Comparison of ENCODE assay signal across 9 cellular contexts in the genomic region with DNA sequence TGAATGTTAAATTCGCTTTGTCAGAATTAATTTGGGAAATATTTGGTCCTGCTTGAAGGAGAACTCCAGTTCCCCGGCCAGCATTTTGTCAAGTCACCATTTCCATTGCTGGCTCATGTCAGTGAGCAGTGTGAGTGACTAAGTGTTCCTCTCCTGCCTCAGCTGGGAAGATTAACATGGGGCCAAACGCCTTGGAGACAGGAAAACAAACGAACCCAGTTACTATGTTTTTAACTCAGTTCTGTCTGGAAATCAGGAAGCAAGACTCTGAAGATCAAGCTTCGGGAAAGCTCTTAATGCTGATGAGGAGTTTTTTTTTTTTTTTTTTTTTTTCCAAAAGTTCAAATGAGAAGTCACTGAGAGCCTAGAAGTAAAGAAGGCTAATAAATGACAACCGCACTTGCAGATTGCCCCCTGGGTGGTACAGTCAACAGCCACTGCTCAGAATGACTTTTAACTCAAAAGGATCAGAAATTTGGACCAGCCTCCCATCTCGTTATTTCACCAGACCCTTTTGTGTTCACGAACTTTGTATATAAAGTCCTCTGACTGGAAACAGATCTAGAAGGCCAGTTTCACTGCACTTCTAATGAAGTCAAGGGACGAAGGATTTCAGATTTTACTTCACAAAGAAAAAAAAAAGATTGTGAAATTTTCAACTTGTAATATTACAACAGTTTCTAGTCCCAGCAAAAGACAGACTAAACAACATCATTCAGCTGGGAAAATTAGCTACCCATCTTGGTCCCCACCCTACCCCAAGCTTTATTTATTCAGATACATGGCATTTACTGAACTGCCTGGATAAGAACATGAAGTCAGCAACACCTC.
A peak's percentile ranks its signal among the peaks of the same experiment; 100 is the strongest.
DNase-seq lines count a peak whose midpoint lies in the region; ATAC-seq and TF ChIP-seq lines count a peak whose summit lies in the region.
"Had no signal": no experiment of that assay in that cellular context is flagged by ENCODE, and none has a peak within 500 bp of the region (broad histone marks: within the 10 kb centered on the region; RNA-seq: fewer than 3 reads in every experiment).

No MANE protein-coding gene starts in this region.

- H3K27me3 ChIP-seq in GM23248 (replicated peaks; ENCODE audit: insufficient read depth) (no peaks in the 10 kb centered on the region), adrenal gland (no peaks in the 10 kb centered on the region), left ventricle myocardium inferior (ENCODE audit: low read depth) (no peaks in the 10 kb centered on the region), SJCRH30 (no peaks in the 10 kb centered on the region)

- no peaks in the 10 kb centered on the region for H3K9me2 ChIP-seq in GM23248 (ENCODE audit: insufficient read depth)

- no peaks in the 10 kb centered on the region for H3K36me3 Mint-ChIP-seq in activated CD4-positive, alpha-beta T cell treated with anti-CD3 and anti-CD28 coated beads, Interleukin-2, amount 10 ng/mL, durations not matched to agents 24 days and 14 days (ENCODE audit: low read depth)

- peaks cover 3% of the 10 kb centered on the region for H3K27me3 Mint-ChIP-seq in activated CD4-positive, alpha-beta T cell treated with anti-CD3 and anti-CD28 coated beads, Interleukin-2, amount 10 ng/mL, durations not matched to agents 24 days and 14 days

- H3K9me3 Mint-ChIP-seq in activated CD4-positive, alpha-beta T cell treated with anti-CD3 and anti-CD28 coated beads, Interleukin-2, amount 10 ng/mL, durations not matched to agents 24 days and 14 days = no peaks in the 10 kb centered on the region

- H2AFZ ChIP-seq in GM23248 = 0 out of 2 replicates have a peak overlapping the region, but pooled peaks have one; percentile 16

- in situ Hi-C loops in GM23248 (cut with MboI) = no loop called here

- no peak for ATAC-seq in HG03354 (IDR thresholded peaks at IDR 0.05; ENCODE audit: poor library complexity, severe bottlenecking, unreplicated experiment)

- no peaks in the 10 kb centered on the region for H3K4me1 Mint-ChIP-seq in activated CD4-positive, alpha-beta T cell treated with anti-CD3 and anti-CD28 coated beads, Interleukin-2, amount 10 ng/mL, durations not matched to agents 24 days and 14 days

- peak; percentile 98 for DNase-seq in GM23248
- DNase-seq in adrenal gland = peak; percentile 56 to 85 (median 77)
- DNase-seq in left ventricle myocardium inferior = peak; percentile 54
- DNase-seq in renal cortical epithelial cell (ENCODE audit: low read depth) = peak; percentile 98
- no peak for DNase-seq in activated CD4-positive, alpha-beta T cell treated with anti-CD3 and anti-CD28 coated beads, Interleukin-2, amount 10 ng/mL, durations not matched to agents 24 days and 14 days
- no peak for DNase-seq in SJCRH30
- DNase-seq in NCI-H2107 treated with DMSO at 0.1 percent for 48 hours (lab: John Stamatoyannopoulos, UW; ENCODE audit: unreplicated experiment) = no peak
- DNase-seq: NCI-H1930 had no signal

- H3K9me3 ChIP-seq in GM23248 (ENCODE audit: low read depth) (no peaks in the 10 kb centered on the region), adrenal gland (replicated peaks in 1 of 3) (no peaks in the 10 kb centered on the region), left ventricle myocardium inferior (replicated peaks) (no peaks in the 10 kb centered on the region), SJCRH30 (replicated peaks) (no peaks in the 10 kb centered on the region)

- H3K27ac ChIP-seq in GM23248 (peak overlapping the region; percentile 97), adrenal gland (peak overlapping the region in 3 of 5 donors; percentile 13 to 91 (median 87)), left ventricle myocardium inferior (replicated peaks) (peak overlapping the region; percentile 49), SJCRH30 (no peak overlapping the region)

- H3K27ac Mint-ChIP-seq in activated CD4-positive, alpha-beta T cell treated with anti-CD3 and anti-CD28 coated beads, Interleukin-2, amount 10 ng/mL, durations not matched to agents 24 days and 14 days = no peak overlapping the region

- 4 to 5% methylated on average over 9 of the region's 9 CpGs for WGBS in GM23248 (ENCODE audit: low coverage in 1 of 2, low lambda C conversion rate in 2 of 2, missing lambda C conversion rate in 2 of 2), 2 experiments
- WGBS in adrenal gland, 4 donors = 49 to 58% (median 55%) methylated on average over 9 of the region's 9 CpGs

- TF ChIP-seq CTCF in adrenal gland (IDR thresholded peaks at IDR 0.05) (no peak), left ventricle myocardium inferior (IDR thresholded peaks at IDR 0.05; ENCODE audit: borderline replicate concordance) (no peak)

- peaks cover 52% of the 10 kb centered on the region for H3K4me1 ChIP-seq in GM23248 (ENCODE audit: insufficient read depth)
- H3K4me1 ChIP-seq in adrenal gland (replicated peaks in 1 of 2) = peaks cover 24 to 81% of the 10 kb centered on the region in 2 donors
- H3K4me1 ChIP-seq in left ventricle myocardium inferior = peaks cover 55% of the 10 kb centered on the region
- no peaks in the 10 kb centered on the region for H3K4me1 ChIP-seq in SJCRH30

- H3K4me3 ChIP-seq in GM23248 (peak overlapping the region; percentile 48), adrenal gland (no peak overlapping the region), left ventricle myocardium inferior (no peak overlapping the region), SJCRH30 (no peak overlapping the region)

- intact Hi-C loops in adrenal gland (cut with DNase I) = no loop called here
- intact Hi-C loops in left ventricle myocardium inferior (cut with micrococcal nuclease) = no loop called here
- intact Hi-C loops in activated CD4-positive, alpha-beta T cell treated with anti-CD3 and anti-CD28 coated beads, Interleukin-2, amount 10 ng/mL, durations not matched to agents 24 days and 14 days (cut with micrococcal nuclease) = no loop called here

- no peaks in the 10 kb centered on the region for H3K36me3 ChIP-seq in GM23248 (ENCODE audit: low read depth)
- no peaks in the 10 kb centered on the region for H3K36me3 ChIP-seq in adrenal gland (replicated peaks in 1 of 2)
- no peaks in the 10 kb centered on the region for H3K36me3 ChIP-seq in left ventricle myocardium inferior
- peaks cover 2% of the 10 kb centered on the region; the same call in 1 of the 2 replicates for H3K36me3 ChIP-seq in SJCRH30

- peak overlapping the region; percentile 89 for H3K9ac ChIP-seq in GM23248

- no peaks in the 10 kb centered on the region for H4K20me1 ChIP-seq in GM23248 (ENCODE audit: insufficient read depth)

- H3K4me2 ChIP-seq in GM23248 (ENCODE audit: unreplicated experiment) = peak overlapping the region; percentile 87

- H3K4me3 Mint-ChIP-seq in activated CD4-positive, alpha-beta T cell treated with anti-CD3 and anti-CD28 coated beads, Interleukin-2, amount 10 ng/mL, durations not matched to agents 24 days and 14 days = no peak overlapping the region

- peaks cover 50% of the 10 kb centered on the region for H3F3A ChIP-seq in GM23248 (ENCODE audit: insufficient read depth)

- no peaks in the 10 kb centered on the region for H3K79me2 ChIP-seq in GM23248 (ENCODE audit: insufficient read depth)

- TF ChIP-seq POLR2A in adrenal gland (IDR thresholded peaks at IDR 0.05) = no peak

Comparison
In these comparisons a context has a peak if more than half of its experiments do, and no peak if none do; other contexts are left out.
1. DNase-seq: peak in GM23248 (single experiment), adrenal gland (7 of 7), left ventricle myocardium inferior (single experiment) and renal cortical epithelial cell (single experiment); none in activated CD4-positive, alpha-beta T cell treated with anti-CD3 and anti-CD28 coated beads, Interleukin-2, amount 10 ng/mL, durations not matched to agents 24 days and 14 days (single experiment), SJCRH30 (0 of 2) and NCI-H2107 treated with DMSO at 0.1 percent for 48 hours (single experiment).